ENCODE assay signal across 20 cellular contexts in the genomic region with DNA sequence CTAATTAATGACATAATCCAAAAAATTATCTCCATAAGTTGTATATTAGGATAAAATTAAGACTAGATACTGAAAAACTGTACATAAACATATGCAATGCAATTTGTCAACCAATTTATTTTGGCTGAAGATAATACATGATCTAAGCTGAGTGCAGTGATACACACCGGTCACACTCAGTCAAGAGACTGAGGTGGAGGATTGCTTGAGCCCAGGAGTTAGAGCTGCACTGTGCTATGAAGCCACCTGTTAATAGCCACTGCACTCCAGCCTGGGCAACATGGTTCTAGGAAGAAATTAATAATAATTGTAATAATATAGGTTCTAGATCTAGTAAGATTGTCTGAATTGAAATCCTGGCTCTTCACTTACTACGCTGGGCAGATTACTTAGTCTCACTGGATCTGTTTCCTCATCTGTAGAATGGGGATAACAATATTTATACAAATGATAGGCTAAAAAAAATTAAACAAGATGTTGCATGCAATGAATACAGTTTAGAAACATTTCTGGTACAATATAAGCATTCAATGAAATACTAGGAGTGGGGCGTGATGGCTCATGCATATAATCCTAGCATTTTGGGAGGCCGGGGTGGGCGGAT.
"Had no signal": no experiment of that assay in that cellular context is flagged by ENCODE, and none has a peak within 500 bp of the region (broad histone marks: within the 10 kb centered on the region; RNA-seq: fewer than 3 reads in every experiment).

No MANE protein-coding gene starts in this region.

- H3K27ac ChIP-seq: epithelial cell of prostate, heart left ventricle, spleen, testis, upper lobe of right lung had no signal

- H3K4me3 ChIP-seq: heart left ventricle, spleen, testis, upper lobe of right lung had no signal

- H3K27me3 Mint-ChIP-seq: activated B cell treated with CpG ODN at 0.5 μM for 24 hours; activated CD4-positive, alpha-beta T cell treated with anti-CD3 and anti-CD28 coated beads for 36 hours; activated naive CD8-positive, alpha-beta T cell treated with anti-CD3 and anti-CD28 coated beads, Interleukin-2, amount 50 U/mL, for 24 hours; memory B cell; naive B cell had no signal

- H3K27ac Mint-ChIP-seq: activated B cell treated with CpG ODN at 0.5 μM for 24 hours; activated CD4-positive, alpha-beta T cell treated with anti-CD3 and anti-CD28 coated beads for 36 hours; activated naive CD8-positive, alpha-beta T cell treated with anti-CD3 and anti-CD28 coated beads, Interleukin-2, amount 50 U/mL, for 24 hours; memory B cell had no signal

- H3K9me3 Mint-ChIP-seq: activated B cell treated with CpG ODN at 0.5 μM for 24 hours; activated naive CD8-positive, alpha-beta T cell treated with anti-CD3 and anti-CD28 coated beads, Interleukin-2, amount 50 U/mL, for 24 hours; memory B cell; naive B cell; neural crest cell had no signal

- H3K36me3 ChIP-seq: heart left ventricle, upper lobe of right lung had no signal

- DNase-seq: activated B cell treated with CpG ODN at 0.5 μM for 24 hours; activated CD4-positive, alpha-beta T cell treated with anti-CD3 and anti-CD28 coated beads for 36 hours; activated CD4-positive, alpha-beta T cell treated with anti-CD3 and anti-CD28 coated beads, Interleukin-2, amount 50 U/mL, for 4 hours; activated gamma-delta T cell; activated naive CD4-positive, alpha-beta T cell treated with anti-CD3 and anti-CD28 coated beads, Interleukin-2, amount 50 U/mL, for 16 hours; activated naive CD8-positive, alpha-beta T cell treated with anti-CD3 and anti-CD28 coated beads, Interleukin-2, amount 50 U/mL, for 24 hours; cortex of kidney; heart left ventricle; islet precursor cell; left cardiac atrium; occipital lobe; spleen; stimulated activated CD4-positive, alpha-beta T cell treated with anti-CD3 and anti-CD28 coated beads, Interleukin-4, amount 100 ng/mL, for 1 hour; T-helper 9 cell; testis; upper lobe of right lung had no signal

- H3K4me3 Mint-ChIP-seq: activated B cell treated with CpG ODN at 0.5 μM for 24 hours; activated CD4-positive, alpha-beta T cell treated with anti-CD3 and anti-CD28 coated beads for 36 hours; activated naive CD8-positive, alpha-beta T cell treated with anti-CD3 and anti-CD28 coated beads, Interleukin-2, amount 50 U/mL, for 24 hours; memory B cell; naive B cell; neural crest cell had no signal

- H3K27me3 ChIP-seq: heart left ventricle, spleen, testis, upper lobe of right lung had no signal

- H3K9me3 ChIP-seq: testis, upper lobe of right lung had no signal

- H3K4me1 ChIP-seq: testis had no signal

- H3K36me3 Mint-ChIP-seq: naive B cell had no signal
